Comparison of ENCODE assay signal across 1 cellular context in genomic region chr17:6648181-6648580, GRCh38.
TF ChIP-seq lines count a peak whose summit lies in the region.

No MANE protein-coding gene starts in this region.

TF ChIP-seq in H1, 55 proteins besides CTCF, POLR2A, EP300 and RAD21:
- TF ChIP-seq CBX8 (IDR thresholded peaks at IDR 0.05; ENCODE audit: borderline replicate concordance, low read depth, low read length) (no peak), CTBP2 (IDR thresholded peaks at IDR 0.05; ENCODE audit: borderline replicate concordance, insufficient read depth, insufficient read length, low read length) (no peak), RXRA (IDR thresholded peaks at IDR 0.05; ENCODE audit: insufficient read depth, low read depth, low read length) (no peak), CHD1 (IDR thresholded peaks at IDR 0.05; ENCODE audit: low read depth, low read length) (no peak), SIRT6 (IDR thresholded peaks at IDR 0.05; ENCODE audit: low read length) (no peak), EZH2 (IDR thresholded peaks at IDR 0.05; ENCODE audit: low read depth, low read length, severe bottlenecking) (no peak), TAF7 (optimal IDR thresholded peaks at IDR 0.05; ENCODE audit: borderline replicate concordance, low read depth, low read length) (no peak), NRF1 (IDR thresholded peaks at IDR 0.05; ENCODE audit: low read depth, low read length) (no peak), SUZ12 (IDR thresholded peaks at IDR 0.05; ENCODE audit: low read length) (no peak), BACH1 (IDR thresholded peaks at IDR 0.05; ENCODE audit: low read length) (no peak), KDM1A (IDR thresholded peaks at IDR 0.05; ENCODE audit: borderline replicate concordance, low read length) (no peak), RBBP5 (IDR thresholded peaks at IDR 0.05; ENCODE audit: borderline replicate concordance, low read depth, low read length) (no peak), RFX5 (IDR thresholded peaks at IDR 0.05; ENCODE audit: borderline replicate concordance, low read depth, low read length) (no peak)
- TF ChIP-seq, protein P1, sequence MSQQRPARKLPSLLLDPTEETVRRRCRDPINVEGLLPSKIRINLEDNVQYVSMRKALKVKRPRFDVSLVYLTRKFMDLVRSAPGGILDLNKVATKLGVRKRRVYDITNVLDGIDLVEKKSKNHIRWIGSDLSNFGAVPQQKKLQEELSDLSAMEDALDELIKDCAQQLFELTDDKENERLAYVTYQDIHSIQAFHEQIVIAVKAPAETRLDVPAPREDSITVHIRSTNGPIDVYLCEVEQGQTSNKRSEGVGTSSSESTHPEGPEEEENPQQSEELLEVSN (IDR thresholded peaks at IDR 0.05), result no peak
